Comparison of ENCODE assay signal across 8 cellular contexts in genomic region chr1:234373938-234374240, GRCh38. TPM values are rescaled to one million over a fixed set of nuclear protein-coding genes. Genes with fewer than 3 reads are reported as not detected.
DNase-seq lines count a peak whose midpoint lies in the region; ATAC-seq, FAIRE-seq and TF ChIP-seq lines count a peak whose summit lies in the region.

No MANE protein-coding gene starts in this region.

- TF ChIP-seq CTCF in astrocyte of the cerebellum (IDR thresholded peaks at IDR 0.05; ENCODE audit: low read depth, low read length, missing control alignments) (no peak), HepG2 (CRISPR knock-in tag; IDR thresholded peaks at IDR 0.05) (no peak), transverse colon (IDR thresholded peaks at IDR 0.05) (no peak)

- peak; percentile 12 for ATAC-seq in HG03139 (IDR thresholded peaks at IDR 0.05; ENCODE audit: unreplicated experiment)
- peak; percentile 58 for ATAC-seq in HepG2

- DNase-seq in T-helper 1 cell (no peak), astrocyte of the cerebellum (ENCODE audit: low read depth) (no peak), HepG2 (ENCODE audit: low spot score) (no peak), transverse colon (no peak), cortex of kidney (lab: John Stamatoyannopoulos, UW) (no peak), NCI-H1048 (lab: John Stamatoyannopoulos, UW) (no peak)

- H3K36me3 Mint-ChIP-seq in T-helper 1 cell treated with Interleukin-12 subunit alpha and Interleukin-12 subunit beta and Interleukin-4 antibody, amounts not matched to agents 30 μg/mL and 1 μg/mL, for 36 hours (ENCODE audit: low read depth): peaks cover 28% of the 10 kb centered on the region

- no peak for TF ChIP-seq RAD21 in HepG2 (CRISPR knock-in tag; IDR thresholded peaks at IDR 0.05)

- CTCF ChIA-PET in HepG2 (lab: Yijun Ruan, JAX; ENCODE audit: low intra/inter-chr PET ratio, low total read pairs): no interaction called here

- no peaks in the 10 kb centered on the region for H4K20me1 ChIP-seq in HepG2 (ENCODE audit: insufficient read depth, low read length)

- H3K79me2 ChIP-seq in HepG2 (ENCODE audit: insufficient read depth, low read length): peaks cover 32% of the 10 kb centered on the region

- peak overlapping the region; percentile 79 for H3K4me2 ChIP-seq in HepG2 (ENCODE audit: low read depth, low read length)

- 2% methylated on average over 6 of the region's 6 CpGs for WGBS in HepG2 (ENCODE audit: low lambda C conversion rate)
- 0 to 2% methylated on average over 4 to 6 of the region's 6 CpGs for WGBS in transverse colon (ENCODE audit: low coverage in 1 of 2), 2 donors

- POLR2A ChIA-PET in HepG2 (lab: Yijun Ruan, JAX): interaction anchor here (0.8 to 2.3 kb wide), 12 partner anchors 8 to 104 kb away, joined by 3 to 37 read pairs (median 6); no protein-coding TSS in a partner anchor

- TF ChIP-seq POLR2A in HepG2 (IDR thresholded peaks at IDR 0.05; ENCODE audit: insufficient read depth in 1 of 2, low read depth in 2 of 2, low read length in 2 of 2) (no peak), transverse colon (IDR thresholded peaks at IDR 0.05) (no peak)

- H3K9me3 ChIP-seq in HepG2 (ENCODE audit: low read length): no peaks in the 10 kb centered on the region
- no peaks in the 10 kb centered on the region for H3K9me3 ChIP-seq in transverse colon

- H3K4me1 ChIP-seq in HepG2 (ENCODE audit: insufficient read depth, low read length): peaks cover 53% of the 10 kb centered on the region
- H3K4me1 ChIP-seq in transverse colon: peaks cover 8 to 24% (median 14%) of the 10 kb centered on the region in 4 donors

- in situ Hi-C loops in astrocyte of the cerebellum (cut with HindIII; ENCODE audit: low sequenced_read_pairs): no loop called here
- in situ Hi-C loops in HepG2 (cut with HindIII; ENCODE audit: extremely low pct_ligation_motif_present, low pct_unique_long_range_greater_than_20kb): no loop called here
- in situ Hi-C loops in transverse colon (cut with MboI; ENCODE audit: low pct_ligation_motif_present in 1 of 4, low pct_unique_long_range_greater_than_20kb in 1 of 4, low sequenced_read_pairs in 3 of 4): no loop called here

- no peaks in the 10 kb centered on the region for H3K9me3 Mint-ChIP-seq in T-helper 1 cell treated with Interleukin-12 subunit alpha and Interleukin-12 subunit beta and Interleukin-4 antibody, amounts not matched to agents 30 μg/mL and 1 μg/mL, for 36 hours

- no peak overlapping the region for H2AFZ ChIP-seq in HepG2 (ENCODE audit: low read length)

- peaks cover 5 to 29% of the 10 kb centered on the region in 2 experiments; a peak in 4 of 5 replicates for H3K36me3 ChIP-seq in HepG2 (replicated peaks in 1 of 2; ENCODE audit: control insufficient read depth in 1 of 2, insufficient read depth in 2 of 2, low read length in 2 of 2)
- H3K36me3 ChIP-seq in transverse colon: peaks cover 0 to 16% (median 0%) of the 10 kb centered on the region in 4 donors

- no peaks in the 10 kb centered on the region for H3K27me3 Mint-ChIP-seq in T-helper 1 cell treated with Interleukin-12 subunit alpha and Interleukin-12 subunit beta and Interleukin-4 antibody, amounts not matched to agents 30 μg/mL and 1 μg/mL, for 36 hours (ENCODE audit: low read depth)

- H3K27me3 ChIP-seq in HepG2 (ENCODE audit: control insufficient read depth in 1 of 2, insufficient read depth in 2 of 2, low read length in 2 of 2): no peaks in the 10 kb centered on the region; a peak in 1 of 5 replicates
- H3K27me3 ChIP-seq in transverse colon: no peaks in the 10 kb centered on the region

- H3K4me3 Mint-ChIP-seq in T-helper 1 cell treated with Interleukin-12 subunit alpha and Interleukin-12 subunit beta and Interleukin-4 antibody, amounts not matched to agents 30 μg/mL and 1 μg/mL, for 36 hours: peak overlapping the region; percentile 98

- H3K4me3 ChIP-seq in astrocyte of the cerebellum (ENCODE audit: low read depth, low read length) (peak overlapping the region; percentile 71), HepG2 (replicated peaks in 1 of 3; ENCODE audit: insufficient read depth in 1 of 3, low read depth in 2 of 3, low read length in 3 of 3) (peak overlapping the region; percentile 76 to 89 (median 80)), transverse colon (peak overlapping the region; percentile 70 to 91 (median 76))

- TF ChIP-seq EP300 in HepG2 (IDR thresholded peaks at IDR 0.05; ENCODE audit: low read depth in 2 of 2, low read length in 2 of 2) (0 out of 4 replicates have a peak, but pooled peaks of 1 of the 2 experiments have one; percentile 1), HepG2 (CRISPR knock-in tag; IDR thresholded peaks at IDR 0.05; ENCODE audit: borderline replicate concordance) (no peak), transverse colon (IDR thresholded peaks at IDR 0.05; ENCODE audit: low read depth) (no peak)

- H3K27ac Mint-ChIP-seq in T-helper 1 cell treated with Interleukin-12 subunit alpha and Interleukin-12 subunit beta and Interleukin-4 antibody, amounts not matched to agents 30 μg/mL and 1 μg/mL, for 36 hours: peak overlapping the region; percentile 100

- BruUV-seq in HepG2 (replicated peaks; lab: Mats Ljungman, UMichigan): no TSS peak

- peak overlapping the region; percentile 94 for H3K9ac ChIP-seq in HepG2 (ENCODE audit: insufficient read depth, low read depth, low read length)

- intact Hi-C loops in HepG2 (cut with micrococcal nuclease; ENCODE audit: unreplicated experiment) (loop anchor here (1.0 to 5.0 kb wide), 2 partner anchors 47 to 62 kb away; no protein-coding TSS in a partner anchor), transverse colon (cut with DNase I; ENCODE audit: low total_unique reads) (no loop called here)

- H3K4me1 Mint-ChIP-seq in T-helper 1 cell treated with Interleukin-12 subunit alpha and Interleukin-12 subunit beta and Interleukin-4 antibody, amounts not matched to agents 30 μg/mL and 1 μg/mL, for 36 hours (ENCODE audit: low read depth): peaks cover 39% of the 10 kb centered on the region

- no peak for FAIRE-seq in HepG2 (lab: Jason Lieb, UNC)

- H3K27ac ChIP-seq in HepG2 (ENCODE audit: extremely low read length, insufficient read depth, low read length) (peak overlapping the region; percentile 94), transverse colon (peak overlapping the region; percentile 91 to 97 (median 95))

TF ChIP-seq in HepG2, 621 proteins besides CTCF, POLR2A, EP300 and RAD21:
- TF ChIP-seq ZNF768 (CRISPR knock-in tag; IDR thresholded peaks at IDR 0.05) (no peak), ZSCAN21 (CRISPR knock-in tag; IDR thresholded peaks at IDR 0.05; ENCODE audit: borderline replicate concordance) (no peak), STAT6 (CRISPR knock-in tag; IDR thresholded peaks at IDR 0.05; ENCODE audit: borderline replicate concordance) (no peak), GTF2F1 (IDR thresholded peaks at IDR 0.05; ENCODE audit: low read length) (0 out of 2 replicates have a peak, but pooled peaks have one; percentile 9), AKAP8 (CRISPR knock-in tag; IDR thresholded peaks at IDR 0.05) (0 out of 2 replicates have a peak, but pooled peaks have one; percentile 16)

RNA-seq across cellular contexts. Expression of gene COA6, which starts 0.6 kb away (rescaled TPM):
- 104 and 158 TPM in 2 replicates for total RNA-seq in HepG2 (2016; rRNA removed; fragmentation: Illumina TruSeq; extraction: Trizol)
- 65.3 and 66.5 TPM in 2 replicates for total RNA-seq in HepG2 (2016; cell fraction: cytosol; rRNA removed; fragmentation: Illumina TruSeq; extraction: Trizol; ENCODE audit: low read depth)
- total RNA-seq in HepG2 (2016; cell fraction: insoluble cytoplasmic fraction; rRNA removed; fragmentation: Illumina TruSeq; extraction: Trizol): 117 and 175 TPM in 2 replicates
- 73.2 and 76.4 TPM in 2 replicates for total RNA-seq in HepG2 (2016; cell fraction: membrane; rRNA removed; fragmentation: Illumina TruSeq; extraction: Trizol)
- total RNA-seq in HepG2 (2016; cell fraction: nucleus; rRNA removed; fragmentation: Illumina TruSeq; extraction: Trizol): 44.6 and 50.4 TPM in 2 replicates
- 29.1 and 32.4 TPM in 2 replicates for polyA plus RNA-seq in HepG2 (2011; rRNA removed)
- polyA plus RNA-seq in HepG2 (2011; cell fraction: cytosol; rRNA removed): 37.1 and 37.6 TPM in 2 replicates
- polyA plus RNA-seq in HepG2 (2011; cell fraction: nucleus; rRNA removed): 12.7 and 13.3 TPM in 2 replicates
- 49.6 and 68.8 TPM in 2 replicates for polyA plus RNA-seq in HepG2 (2012)
- 84.3 and 106 TPM in 2 replicates for polyA plus RNA-seq in HepG2 (2016; cell fraction: cytosol; fragmentation: Illumina TruSeq; extraction: Trizol; ENCODE audit: low read depth)
- 196 and 215 TPM in 2 replicates for polyA plus RNA-seq in HepG2 (2016; cell fraction: insoluble cytoplasmic fraction; fragmentation: Illumina TruSeq; extraction: Trizol; ENCODE audit: low read depth)
- polyA plus RNA-seq in HepG2 (2016; cell fraction: membrane; fragmentation: Illumina TruSeq; extraction: Trizol; ENCODE audit: low read depth): 84.2 and 92.6 TPM in 2 replicates
- polyA plus RNA-seq in HepG2 (2016; cell fraction: nucleus; fragmentation: Illumina TruSeq; extraction: Trizol; ENCODE audit: insufficient read depth, low read depth): 92.2 and 92.5 TPM in 2 replicates
- 12.7 and 15.1 TPM in 2 replicates for polyA minus RNA-seq in HepG2 (2011; rRNA and poly(A)+ RNA removed; ENCODE audit: low replicate concordance)
- 16.5 and 16.7 TPM in 2 replicates for polyA minus RNA-seq in HepG2 (2011; cell fraction: cytosol; rRNA and poly(A)+ RNA removed)
- 12.4 and 16.9 TPM in 2 replicates for polyA minus RNA-seq in HepG2 (2011; cell fraction: nucleus; rRNA and poly(A)+ RNA removed)
- total RNA-seq in transverse colon: 10 to 100 TPM in 3 of 4 donors, not detected in 1; 13.7 to 21.6 (median 15.7) TPM
